Comparison of ENCODE assay signal across 8 cellular contexts in genomic region chr1:1471389-1472045, GRCh38. TPM values are rescaled to one million over a fixed set of nuclear protein-coding genes. Genes with fewer than 3 reads are reported as not detected.
DNase-seq lines count a peak whose midpoint lies in the region; ATAC-seq and TF ChIP-seq lines count a peak whose summit lies in the region.

Gene ATAD3B (plus strand): TSS chr1:1471765. CDS start chr1:1471885, 120 bp downstream.

- no peaks in the 10 kb centered on the region for H3K27me3 ChIP-seq in GM06990 (replicated peaks; ENCODE audit: control insufficient read depth, insufficient read depth, low read length)
- no peaks in the 10 kb centered on the region for H3K27me3 ChIP-seq in suprapubic skin

- H3K9me3 Mint-ChIP-seq in activated naive CD4-positive, alpha-beta T cell treated with anti-CD3 and anti-CD28 coated beads, Interleukin-2, amount 50 U/mL, for 24 hours: no peaks in the 10 kb centered on the region

- ATAC-seq in HG02571 (IDR thresholded peaks at IDR 0.05; ENCODE audit: unreplicated experiment) (peak; percentile 88), SK-N-SH treated with all-trans-retinoic acid at 6 μM for 48 hours (peak; percentile 94)

- TF ChIP-seq CTCF in GM06990 (IDR thresholded peaks at IDR 0.05; ENCODE audit: insufficient read depth, low read length, poor library complexity, severe bottlenecking) (no peak), suprapubic skin (IDR thresholded peaks at IDR 0.05) (no peak)

- H3K36me3 ChIP-seq in GM06990 (ENCODE audit: control insufficient read depth, insufficient read depth, low read length): no peaks in the 10 kb centered on the region
- no peaks in the 10 kb centered on the region for H3K36me3 ChIP-seq in suprapubic skin

- TF ChIP-seq POLR2A in suprapubic skin (IDR thresholded peaks at IDR 0.05): no peak

- H3K4me1 Mint-ChIP-seq in activated naive CD4-positive, alpha-beta T cell treated with anti-CD3 and anti-CD28 coated beads, Interleukin-2, amount 50 U/mL, for 24 hours: peaks cover 21% of the 10 kb centered on the region

- H3K27ac ChIP-seq in suprapubic skin: peak within 1 kb of the TSS; percentile 93

- no peaks in the 10 kb centered on the region for H3K36me3 Mint-ChIP-seq in activated naive CD4-positive, alpha-beta T cell treated with anti-CD3 and anti-CD28 coated beads, Interleukin-2, amount 50 U/mL, for 24 hours

- 0% methylated on average over 20 of the region's 87 CpGs for WGBS in suprapubic skin

- peak within 1 kb of the TSS; percentile 91 for H3K4me3 Mint-ChIP-seq in activated naive CD4-positive, alpha-beta T cell treated with anti-CD3 and anti-CD28 coated beads, Interleukin-2, amount 50 U/mL, for 24 hours

- no peak for TF ChIP-seq EP300 in suprapubic skin (IDR thresholded peaks at IDR 0.05)

- H3K27me3 Mint-ChIP-seq in activated naive CD4-positive, alpha-beta T cell treated with anti-CD3 and anti-CD28 coated beads, Interleukin-2, amount 50 U/mL, for 24 hours: no peaks in the 10 kb centered on the region

- peak within 1 kb of the TSS; percentile 91 for H3K4me3 ChIP-seq in GM06990 (replicated peaks; ENCODE audit: low read depth, low read length)
- peak within 1 kb of the TSS; percentile 87 for H3K4me3 ChIP-seq in suprapubic skin

- peak within 1 kb of the TSS; percentile 67 for H3K27ac Mint-ChIP-seq in activated naive CD4-positive, alpha-beta T cell treated with anti-CD3 and anti-CD28 coated beads, Interleukin-2, amount 50 U/mL, for 24 hours

- H3K9me3 ChIP-seq in suprapubic skin: no peaks in the 10 kb centered on the region

- DNase-seq in GM06990 (ENCODE audit: extremely low read depth, insufficient read length) (peak; percentile 91), NCI-H1048 (lab: John Stamatoyannopoulos, UW) (peak; percentile 82), globus pallidus (ENCODE audit: low spot score) (peak; percentile 91), nucleus accumbens (lab: John Stamatoyannopoulos, UW) (peak; percentile 21 to 98 (median 89)), suprapubic skin (ENCODE audit: low spot score in 2 of 2) (peak; percentile 94 to 97)

- peaks cover 28% of the 10 kb centered on the region for H3K4me1 ChIP-seq in suprapubic skin

TF ChIP-seq in SK-N-SH treated with all-trans-retinoic acid at 6 μM for 48 hours, 23 proteins besides CTCF, POLR2A, EP300 and RAD21:
- TF ChIP-seq TCF4 (CRISPR knock-in tag; IDR thresholded peaks at IDR 0.05; ENCODE audit: borderline replicate concordance) (no peak), ZNF8 (CRISPR knock-in tag; IDR thresholded peaks at IDR 0.05) (no peak)

RNA-seq across cellular contexts. Expression of gene ATAD3B, which starts in this region (rescaled TPM):
- 10 to 100 TPM; 18.5 to 71.9 (median 23.7) TPM for total RNA-seq in suprapubic skin

Comparison
In these comparisons a context has a peak if more than half of its experiments do, and no peak if none do; other contexts are left out.
1. Peak in every context shown above with its lines: DNase-seq, ATAC-seq, H3K4me3 ChIP-seq and H3K27ac ChIP-seq.